In the genomic region with DNA sequence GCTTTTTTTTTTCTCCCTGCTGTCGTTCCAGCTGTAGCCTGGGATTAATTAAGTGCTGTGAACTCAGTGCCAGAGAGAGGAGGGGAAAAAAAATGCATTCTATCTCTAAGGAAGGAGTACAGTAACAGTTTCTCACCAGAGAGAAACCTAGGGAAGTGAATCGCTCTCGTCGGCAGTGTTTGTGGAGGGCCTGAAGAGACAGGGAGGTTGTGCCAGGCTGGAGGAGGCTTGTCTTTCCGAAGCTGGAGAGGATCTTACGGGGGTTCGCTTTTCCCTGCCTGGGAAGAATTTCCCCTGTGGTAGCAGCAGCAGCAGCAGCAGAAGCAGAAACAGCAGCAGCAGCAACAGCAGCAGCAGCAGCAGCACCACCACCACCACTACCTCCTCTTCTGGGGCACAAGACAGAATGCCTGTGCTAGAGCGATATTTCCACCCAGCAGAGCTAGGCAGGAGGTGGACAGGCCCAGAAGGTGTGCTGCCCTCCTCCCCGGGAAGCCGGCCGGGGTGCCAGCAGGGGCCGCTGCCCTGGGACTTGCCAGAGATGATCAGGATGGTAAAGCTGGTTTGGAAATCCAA, we compare ENCODE assay signal across 8 cellular contexts.
DNase-seq lines count a peak whose midpoint lies in the region; ATAC-seq and TF ChIP-seq lines count a peak whose summit lies in the region.

No MANE protein-coding gene starts in this region.

- ATAC-seq in GM21619 (IDR thresholded peaks at IDR 0.05; ENCODE audit: unreplicated experiment) (peak; percentile 13), right cardiac atrium (peak; percentile 44 to 55)

- intact Hi-C loops in adrenal gland (cut with DNase I) = loop anchor here (10.0 kb wide), 1 partner anchor 187 kb away; no protein-coding TSS in a partner anchor
- intact Hi-C loops in right cardiac atrium (cut with DNase I) = loop anchor here in 1 of 4 donors (10.0 kb wide), 1 partner anchor 57 kb away; no protein-coding TSS in a partner anchor
- intact Hi-C loops in sigmoid colon (cut with DNase I) = no loop called here

- H3K4me1 ChIP-seq in adrenal gland (replicated peaks in 1 of 2) (peaks cover 0 to 20% of the 10 kb centered on the region in 2 donors), right cardiac atrium (ENCODE audit: control insufficient read depth, insufficient read depth, low read length) (peaks cover 16% of the 10 kb centered on the region), sigmoid colon (peaks cover 0 to 13% (median 0%) of the 10 kb centered on the region in 4 donors)
- no peaks in the 10 kb centered on the region for H3K4me1 ChIP-seq in CD8-positive, alpha-beta memory T cell (ENCODE audit: insufficient read depth, low read length)

- POLR2A ChIA-PET in CD8-positive, alpha-beta memory T cell (lab: Charles Lee) = no interaction called here

- H3K27me3 Mint-ChIP-seq in CD8-positive, alpha-beta memory T cell = peaks cover 2 to 28% of the 10 kb centered on the region in 2 donors

- H3K4me3 ChIP-seq in adrenal gland (peak overlapping the region in 1 of 4 donors; percentile 32), right cardiac atrium (ENCODE audit: low read length) (peak overlapping the region; percentile 49), sigmoid colon (peak overlapping the region in 3 of 4 donors; percentile 33 to 40 (median 35))
- H3K4me3 ChIP-seq in CD8-positive, alpha-beta memory T cell (ENCODE audit: low read length) = no peak overlapping the region

- H3K9me3 Mint-ChIP-seq in CD8-positive, alpha-beta memory T cell = peaks cover 0 to 2% (median 0%) of the 10 kb centered on the region in 5 donors

- H3K27ac ChIP-seq in adrenal gland = peak overlapping the region in 4 of 5 donors; percentile 5 to 80 (median 28)
- H3K27ac ChIP-seq in right cardiac atrium (ENCODE audit: low read length) = peak overlapping the region; percentile 89
- peak overlapping the region; percentile 43 to 63 (median 50) for H3K27ac ChIP-seq in sigmoid colon
- H3K27ac ChIP-seq in CD8-positive, alpha-beta memory T cell (ENCODE audit: low read depth, low read length) = no peak overlapping the region

- no peak for TF ChIP-seq POLR2A in adrenal gland (IDR thresholded peaks at IDR 0.05)
- TF ChIP-seq POLR2A in sigmoid colon (IDR thresholded peaks at IDR 0.05) = no peak

- H3K9me3 ChIP-seq in adrenal gland (replicated peaks in 1 of 3) = no peaks in the 10 kb centered on the region
- no peaks in the 10 kb centered on the region for H3K9me3 ChIP-seq in right cardiac atrium (ENCODE audit: control insufficient read depth, low read length)
- no peaks in the 10 kb centered on the region for H3K9me3 ChIP-seq in sigmoid colon
- H3K9me3 ChIP-seq in CD8-positive, alpha-beta memory T cell (ENCODE audit: low read length) = no peaks in the 10 kb centered on the region

- H3K36me3 Mint-ChIP-seq in CD8-positive, alpha-beta memory T cell = no peaks in the 10 kb centered on the region

- 32 to 56% (median 54%) methylated on average over 7 to 12 of the region's 12 CpGs for WGBS in adrenal gland, 4 donors
- WGBS in right cardiac atrium = 14% methylated on average over 12 of the region's 12 CpGs
- WGBS in sigmoid colon, 2 donors = 41 to 57% methylated on average over 12 of the region's 12 CpGs

- TF ChIP-seq EP300 in sigmoid colon (IDR thresholded peaks at IDR 0.05) = no peak

- H3K27me3 ChIP-seq in adrenal gland (no peaks in the 10 kb centered on the region), right cardiac atrium (ENCODE audit: control insufficient read depth, insufficient read depth) (no peaks in the 10 kb centered on the region), sigmoid colon (no peaks in the 10 kb centered on the region)
- no peaks in the 10 kb centered on the region for H3K27me3 ChIP-seq in CD8-positive, alpha-beta memory T cell (ENCODE audit: insufficient read depth, low read length, poor library complexity, severe bottlenecking)

- DNase-seq in adrenal gland (no peak), right cardiac atrium (peak; percentile 23 to 75 (median 67)), sigmoid colon (no peak), NCI-H2029 (lab: John Stamatoyannopoulos, UW) (no peak)
- DNase-seq in activated CD8-positive, alpha-beta memory T cell treated with anti-CD3 and anti-CD28 coated beads for 24 hours = no peak
- no peak for DNase-seq in central memory CD4-positive, alpha-beta T cell
- no peak for DNase-seq in CD8-positive, alpha-beta memory T cell

- CTCF ChIA-PET in CD8-positive, alpha-beta memory T cell (lab: Charles Lee) = no interaction called here

- H3K36me3 ChIP-seq in adrenal gland (replicated peaks in 1 of 2) (no peaks in the 10 kb centered on the region), sigmoid colon (no peaks in the 10 kb centered on the region)
- H3K36me3 ChIP-seq in CD8-positive, alpha-beta memory T cell (ENCODE audit: insufficient read depth, low read length) = no peaks in the 10 kb centered on the region

- no peak overlapping the region for H3K27ac Mint-ChIP-seq in CD8-positive, alpha-beta memory T cell

- H3K4me1 Mint-ChIP-seq in CD8-positive, alpha-beta memory T cell = peaks cover 0 to 4% (median 2%) of the 10 kb centered on the region in 3 donors

- TF ChIP-seq CTCF in adrenal gland (IDR thresholded peaks at IDR 0.05) = no peak
- no peak for TF ChIP-seq CTCF in sigmoid colon (IDR thresholded peaks at IDR 0.05)

- H3K4me3 Mint-ChIP-seq in CD8-positive, alpha-beta memory T cell = no peak overlapping the region

Comparison
In these comparisons a context has a peak if more than half of its experiments do, and no peak if none do; other contexts are left out.
1. DNase-seq: peak in right cardiac atrium (3 of 3); none in adrenal gland (0 of 7), sigmoid colon (single experiment), activated CD8-positive, alpha-beta memory T cell treated with anti-CD3 and anti-CD28 coated beads for 24 hours (single experiment), central memory CD4-positive, alpha-beta T cell (single experiment), CD8-positive, alpha-beta memory T cell (0 of 5) and NCI-H2029 (single experiment).